17 cellular contexts compared by ENCODE assay signal in genomic region chr22:26501996-26502395, GRCh38. TPM values are rescaled to one million over a fixed set of nuclear protein-coding genes. Genes with fewer than 3 reads are reported as not detected.
DNase-seq lines count a peak whose midpoint lies in the region; ATAC-seq, FAIRE-seq and TF ChIP-seq lines count a peak whose summit lies in the region.
"Had no signal": no experiment of that assay in that cellular context is flagged by ENCODE, and none has a peak within 500 bp of the region (broad histone marks: within the 10 kb centered on the region; RNA-seq: fewer than 3 reads in every experiment).

No MANE protein-coding gene starts in this region.

- H3K36me3 ChIP-seq in MM.1S (replicated peaks; ENCODE audit: insufficient read depth, low read length) (peaks cover 8% of the 10 kb centered on the region), skeletal muscle tissue (ENCODE audit: control insufficient read depth in 3 of 3, insufficient read depth in 3 of 3, low read length in 3 of 3) (peaks cover 44 to 75% (median 65%) of the 10 kb centered on the region in 3 donors)

- no peaks in the 10 kb centered on the region for H3K9me2 ChIP-seq in MM.1S (replicated peaks; ENCODE audit: insufficient read depth, low read length)

- peak overlapping the region; percentile 78 for H3K4me2 ChIP-seq in MM.1S (ENCODE audit: low read depth, low read length)

- H3K4me1 ChIP-seq in MM.1S (ENCODE audit: low read length) (peaks cover 41% of the 10 kb centered on the region), skeletal muscle tissue (ENCODE audit: control insufficient read depth in 3 of 3, insufficient read depth in 3 of 3, low read length in 3 of 3) (peaks cover 28 to 45% (median 34%) of the 10 kb centered on the region in 3 donors)

- peaks cover 30% of the 10 kb centered on the region for H3K4me1 Mint-ChIP-seq in activated naive CD4-positive, alpha-beta T cell treated with anti-CD3 and anti-CD28 coated beads, Interleukin-2, amount 10 ng/mL, durations not matched to agents 7 days and 5 days
- H3K4me1 Mint-ChIP-seq in activated naive CD4-positive, alpha-beta T cell treated with anti-CD3 and anti-CD28 coated beads for 36 hours (ENCODE audit: low read depth), result peaks cover 17% of the 10 kb centered on the region
- H3K4me1 Mint-ChIP-seq in effector memory CD8-positive, alpha-beta T cell (ENCODE audit: low read depth in 2 of 2), result peaks cover 18 to 19% of the 10 kb centered on the region in 2 donors

- H3K36me3 Mint-ChIP-seq in activated naive CD4-positive, alpha-beta T cell treated with anti-CD3 and anti-CD28 coated beads, Interleukin-2, amount 10 ng/mL, durations not matched to agents 7 days and 5 days, result peaks cover 72% of the 10 kb centered on the region
- H3K36me3 Mint-ChIP-seq in activated naive CD4-positive, alpha-beta T cell treated with anti-CD3 and anti-CD28 coated beads for 36 hours (ENCODE audit: low read depth), result peaks cover 47% of the 10 kb centered on the region
- peaks cover 98% of the 10 kb centered on the region for H3K36me3 Mint-ChIP-seq in effector memory CD8-positive, alpha-beta T cell (ENCODE audit: insufficient read depth)

- no peaks in the 10 kb centered on the region for H3K27me3 ChIP-seq in MM.1S (replicated peaks; ENCODE audit: insufficient read depth, low read length)
- H3K27me3 ChIP-seq in skeletal muscle tissue (ENCODE audit: control insufficient read depth in 3 of 3, insufficient read depth in 3 of 3, low read length in 3 of 3), result no peaks in the 10 kb centered on the region

- H3K4me3 ChIP-seq in MM.1S (ENCODE audit: low read length) (peak overlapping the region; percentile 38; the same call in 1 of the 2 replicates), skeletal muscle tissue (ENCODE audit: low read length in 3 of 3) (peak overlapping the region in 1 of 3 donors; percentile 58)

- no peaks in the 10 kb centered on the region for H4K20me1 ChIP-seq in MM.1S (ENCODE audit: insufficient read depth, low read length)

- peak overlapping the region; percentile 65 for H3K27ac Mint-ChIP-seq in activated naive CD4-positive, alpha-beta T cell treated with anti-CD3 and anti-CD28 coated beads, Interleukin-2, amount 10 ng/mL, durations not matched to agents 7 days and 5 days
- H3K27ac Mint-ChIP-seq in activated naive CD4-positive, alpha-beta T cell treated with anti-CD3 and anti-CD28 coated beads for 36 hours, result no peak overlapping the region
- peak overlapping the region; percentile 87 to 88 for H3K27ac Mint-ChIP-seq in effector memory CD8-positive, alpha-beta T cell

- TF ChIP-seq CTCF in MM.1S (IDR thresholded peaks at IDR 0.05; ENCODE audit: low read length) (no peak), D721Med (IDR thresholded peaks at IDR 0.05; ENCODE audit: insufficient read depth, missing control alignments) (no peak)

- H3K9ac ChIP-seq in MM.1S (ENCODE audit: low read length), result peak overlapping the region; percentile 58
- peak overlapping the region in 1 of 3 donors; percentile 69 for H3K9ac ChIP-seq in skeletal muscle tissue (ENCODE audit: low read depth in 1 of 3, low read length in 3 of 3)

- no peak for ATAC-seq in effector memory CD8-positive, alpha-beta T cell (replicated peaks)

- CTCF ChIA-PET in activated naive CD4-positive, alpha-beta T cell treated with anti-CD3 and anti-CD28 coated beads, Interleukin-2, amount 10 ng/mL, durations not matched to agents 7 days and 5 days (lab: Charles Lee), result interaction anchor here (0.6 to 6.2 kb wide), 15 partner anchors 9 to 172 kb away, joined by 3 to 61 read pairs (median 7); partner anchors contain the start of genes HPS4, SRRD and TFIP11
- CTCF ChIA-PET in activated naive CD4-positive, alpha-beta T cell treated with anti-CD3 and anti-CD28 coated beads for 36 hours (lab: Charles Lee), result interaction anchor here (0.9 to 3.7 kb wide), 5 partner anchors 23 to 163 kb away, joined by 3 to 24 read pairs (median 4); no protein-coding TSS in a partner anchor

- no peak for DNase-seq in activated naive CD4-positive, alpha-beta T cell treated with anti-CD3 and anti-CD28 coated beads, Interleukin-2, amount 10 ng/mL, durations not matched to agents 7 days and 5 days
- DNase-seq in activated naive CD4-positive, alpha-beta T cell treated with anti-CD3 and anti-CD28 coated beads for 36 hours, result no peak
- DNase-seq in MM.1S (peak; percentile 90), D721Med (ENCODE audit: insufficient read length, low spot score) (no peak), AG08396 (ENCODE audit: low spot score) (no peak), cortex of kidney (lab: John Stamatoyannopoulos, UW) (no peak)
- DNase-seq in effector memory CD8-positive, alpha-beta T cell, result no peak
- DNase-seq: AML-193; CD8-positive, alpha-beta T cell; DMS79; NCI-H1417; NCI-H2029 treated with DMSO at 0.1 percent for 48 hours; NCI-H2171 treated with DMSO at 0.1 percent for 48 hours; NCI-H446 treated with DMSO at 0.1 percent for 48 hours; RPMI8226 had no signal

- no peaks in the 10 kb centered on the region for H3K9me3 Mint-ChIP-seq in activated naive CD4-positive, alpha-beta T cell treated with anti-CD3 and anti-CD28 coated beads, Interleukin-2, amount 10 ng/mL, durations not matched to agents 7 days and 5 days
- no peaks in the 10 kb centered on the region for H3K9me3 Mint-ChIP-seq in activated naive CD4-positive, alpha-beta T cell treated with anti-CD3 and anti-CD28 coated beads for 36 hours
- no peaks in the 10 kb centered on the region for H3K9me3 Mint-ChIP-seq in effector memory CD8-positive, alpha-beta T cell
- H3K9me3 Mint-ChIP-seq: CD8-positive, alpha-beta T cell had no signal

- no peaks in the 10 kb centered on the region for H3K27me3 Mint-ChIP-seq in activated naive CD4-positive, alpha-beta T cell treated with anti-CD3 and anti-CD28 coated beads, Interleukin-2, amount 10 ng/mL, durations not matched to agents 7 days and 5 days
- no peaks in the 10 kb centered on the region for H3K27me3 Mint-ChIP-seq in activated naive CD4-positive, alpha-beta T cell treated with anti-CD3 and anti-CD28 coated beads for 36 hours (ENCODE audit: low read depth)
- H3K27me3 Mint-ChIP-seq in effector memory CD8-positive, alpha-beta T cell, result no peaks in the 10 kb centered on the region

- peaks cover 46% of the 10 kb centered on the region for H3K79me2 ChIP-seq in MM.1S (ENCODE audit: low read length)

- H3K27ac ChIP-seq in MM.1S (ENCODE audit: low read length), result peak overlapping the region; percentile 97
- peak overlapping the region; percentile 94 for H3K27ac ChIP-seq in skeletal muscle tissue (ENCODE audit: low read depth, low read length)

- peaks cover 38% of the 10 kb centered on the region for H3F3A ChIP-seq in MM.1S (ENCODE audit: insufficient read depth, low read length)

- FAIRE-seq in D721Med (lab: Jason Lieb, UNC), result no peak
- FAIRE-seq: H54 had no signal

- no peak overlapping the region for H3K4me3 Mint-ChIP-seq in activated naive CD4-positive, alpha-beta T cell treated with anti-CD3 and anti-CD28 coated beads, Interleukin-2, amount 10 ng/mL, durations not matched to agents 7 days and 5 days
- H3K4me3 Mint-ChIP-seq in activated naive CD4-positive, alpha-beta T cell treated with anti-CD3 and anti-CD28 coated beads for 36 hours, result no peak overlapping the region
- no peak overlapping the region for H3K4me3 Mint-ChIP-seq in effector memory CD8-positive, alpha-beta T cell
- H3K4me3 Mint-ChIP-seq: CD8-positive, alpha-beta T cell had no signal

- H2AFZ ChIP-seq in MM.1S (ENCODE audit: low read length), result no peak overlapping the region

- H3K9me3 ChIP-seq in MM.1S (replicated peaks; ENCODE audit: insufficient read depth, low read length) (no peaks in the 10 kb centered on the region), skeletal muscle tissue (ENCODE audit: control insufficient read depth in 3 of 3, low read length in 3 of 3) (no peaks in the 10 kb centered on the region)

- intact Hi-C loops in activated naive CD4-positive, alpha-beta T cell treated with anti-CD3 and anti-CD28 coated beads for 36 hours (cut with micrococcal nuclease), result no loop called here

RNA-seq across cellular contexts. Expression of gene TFIP11, which starts 10.3 kb away (rescaled TPM):
- total RNA-seq in activated naive CD4-positive, alpha-beta T cell treated with anti-CD3 and anti-CD28 coated beads for 36 hours, result 10 to 100 TPM; 33.3 to 34.4 TPM
- 30.3 TPM for total RNA-seq in skeletal muscle tissue

RNA-seq across cellular contexts. Expression of gene SRRD, which starts 18.3 kb away (rescaled TPM):
- 10 to 100 TPM; 20.8 to 21.6 TPM for total RNA-seq in activated naive CD4-positive, alpha-beta T cell treated with anti-CD3 and anti-CD28 coated beads for 36 hours
- 8.9 TPM for total RNA-seq in skeletal muscle tissue

RNA-seq across cellular contexts. Expression of gene HPS4, which starts 18.4 kb away (rescaled TPM):
- 10 to 100 TPM; 48.0 to 51.5 TPM for total RNA-seq in activated naive CD4-positive, alpha-beta T cell treated with anti-CD3 and anti-CD28 coated beads for 36 hours
- 20.9 TPM for total RNA-seq in skeletal muscle tissue
